Comparison of ENCODE assay signal across 32 cellular contexts in genomic region chr10:86391236-86391840, GRCh38. TPM values are rescaled to one million over a fixed set of nuclear protein-coding genes. Genes with fewer than 3 reads are reported as not detected.
DNase-seq lines count a peak whose midpoint lies in the region; ATAC-seq and TF ChIP-seq lines count a peak whose summit lies in the region.
"Had no signal": no experiment of that assay in that cellular context is flagged by ENCODE, and none has a peak within 500 bp of the region (broad histone marks: within the 10 kb centered on the region; RNA-seq: fewer than 3 reads in every experiment).

No MANE protein-coding gene starts in this region.

- no peak overlapping the region for H2AFZ ChIP-seq in SU-DHL-6 (ENCODE audit: low read depth, low read length, severe bottlenecking)

- H3F3A ChIP-seq in SU-DHL-6 (ENCODE audit: insufficient read depth) = peaks cover 48% of the 10 kb centered on the region

- CTCF ChIA-PET in CD4-positive, alpha-beta memory T cell (lab: Charles Lee; ENCODE audit: partially characterized antibody) = interaction anchor here (0.8 to 1.0 kb wide), 2 partner anchors 9 to 195 kb away, joined by 3 read pairs; no protein-coding TSS in a partner anchor

- peaks cover 4% of the 10 kb centered on the region for H3K36me3 Mint-ChIP-seq in IgD-negative memory B cell
- no peaks in the 10 kb centered on the region for H3K36me3 Mint-ChIP-seq in CD4-positive, alpha-beta memory T cell
- H3K36me3 Mint-ChIP-seq in activated T-cell treated with anti-CD3 and anti-CD28 coated beads, Interleukin-2, amount 50 U/mL, for 4 hours (ENCODE audit: insufficient read depth) = no peaks in the 10 kb centered on the region
- H3K36me3 Mint-ChIP-seq: activated naive CD8-positive, alpha-beta T cell; naive thymus-derived CD8-positive, alpha-beta T cell had no signal

- H3K4me1 Mint-ChIP-seq in IgD-negative memory B cell = peaks cover 17 to 22% (median 18%) of the 10 kb centered on the region in 3 donors
- peaks cover 5 to 15% (median 10%) of the 10 kb centered on the region in 4 donors for H3K4me1 Mint-ChIP-seq in CD4-positive, alpha-beta memory T cell
- peaks cover 10% of the 10 kb centered on the region for H3K4me1 Mint-ChIP-seq in activated T-cell treated with anti-CD3 and anti-CD28 coated beads, Interleukin-2, amount 50 U/mL, for 4 hours (ENCODE audit: low read depth)

- H3K4me2 ChIP-seq in SU-DHL-6 (ENCODE audit: low read depth, low read length, poor library complexity, severe bottlenecking) = peak overlapping the region; percentile 96
- H3K4me2 ChIP-seq: smooth muscle cell had no signal

- no peaks in the 10 kb centered on the region for H3K9me3 Mint-ChIP-seq in IgD-negative memory B cell
- no peaks in the 10 kb centered on the region for H3K9me3 Mint-ChIP-seq in CD4-positive, alpha-beta memory T cell
- H3K9me3 Mint-ChIP-seq in activated T-cell treated with anti-CD3 and anti-CD28 coated beads, Interleukin-2, amount 50 U/mL, for 4 hours = no peaks in the 10 kb centered on the region
- H3K9me3 Mint-ChIP-seq: activated CD4-positive, alpha-beta T cell treated with anti-CD3 and anti-CD28 coated beads, Interleukin-2, amount 10 ng/mL, durations not matched to agents 24 days and 14 days; activated T-helper 1 cell treated with anti-CD3 and anti-CD28 coated beads, Interleukin-12 subunit alpha, Interleukin-12 subunit beta, Interleukin-2, Interleukin-4 antibody, amounts not matched to agents 30 ng/mL and 10 ng/mL and 1 ng/mL, durations not matched to agents 14 hours and 24 hours and 36 hours; naive thymus-derived CD8-positive, alpha-beta T cell had no signal

- no peaks in the 10 kb centered on the region for H4K20me1 ChIP-seq in SU-DHL-6 (ENCODE audit: low read depth, low read length)

- ATAC-seq in GM19328 (IDR thresholded peaks at IDR 0.05; ENCODE audit: unreplicated experiment) = no peak
- ATAC-seq in activated T-cell treated with anti-CD3 and anti-CD28 coated beads, Interleukin-2, amount 50 U/mL, for 4 hours = no peak
- no peak for ATAC-seq in HG02571 (IDR thresholded peaks at IDR 0.05; ENCODE audit: unreplicated experiment)
- ATAC-seq: HCT116; naive thymus-derived CD8-positive, alpha-beta T cell had no signal

- H3K9ac ChIP-seq in SU-DHL-6 (ENCODE audit: low read length) = peak overlapping the region; percentile 85

- peak overlapping the region in 1 of 3 donors; percentile 46 for H3K27ac Mint-ChIP-seq in IgD-negative memory B cell
- no peak overlapping the region for H3K27ac Mint-ChIP-seq in CD4-positive, alpha-beta memory T cell
- H3K27ac Mint-ChIP-seq: activated CD4-positive, alpha-beta T cell treated with anti-CD3 and anti-CD28 coated beads, Interleukin-2, amount 10 ng/mL, durations not matched to agents 24 days and 14 days; activated naive CD8-positive, alpha-beta T cell; activated T-helper 1 cell treated with anti-CD3 and anti-CD28 coated beads, Interleukin-12 subunit alpha, Interleukin-12 subunit beta, Interleukin-2, Interleukin-4 antibody, amounts not matched to agents 30 ng/mL and 10 ng/mL and 1 ng/mL, durations not matched to agents 14 hours and 24 hours and 36 hours had no signal

- no peaks in the 10 kb centered on the region for H3K79me2 ChIP-seq in SU-DHL-6 (ENCODE audit: insufficient read depth, low read length)

- POLR2A ChIA-PET in CD4-positive, alpha-beta memory T cell (lab: Charles Lee; ENCODE audit: partially characterized antibody) = interaction anchor here (1.3 kb wide), 1 partner anchor 9 kb away, joined by 4 read pairs; no protein-coding TSS in a partner anchor

- H3K9me3 ChIP-seq in SU-DHL-6 (ENCODE audit: insufficient read depth, low read length) = no peaks in the 10 kb centered on the region
- H3K9me3 ChIP-seq in CD4-positive, alpha-beta memory T cell (ENCODE audit: control insufficient read depth in 1 of 2, low read length in 2 of 2) = no peaks in the 10 kb centered on the region
- H3K9me3 ChIP-seq: MG63, Peyer's patch, tibial artery had no signal

- H3K27me3 Mint-ChIP-seq in IgD-negative memory B cell = peaks cover 40% of the 10 kb centered on the region
- H3K27me3 Mint-ChIP-seq in CD4-positive, alpha-beta memory T cell = peaks cover 19 to 22% of the 10 kb centered on the region in 2 donors
- peaks cover 36% of the 10 kb centered on the region for H3K27me3 Mint-ChIP-seq in activated T-cell treated with anti-CD3 and anti-CD28 coated beads, Interleukin-2, amount 50 U/mL, for 4 hours (ENCODE audit: low read depth)

- TF ChIP-seq CTCF in SU-DHL-6 (IDR thresholded peaks at IDR 0.05; ENCODE audit: insufficient read depth, low read length, poor library complexity, severe bottlenecking) = no peak

- H3K4me3 Mint-ChIP-seq in IgD-negative memory B cell = peak overlapping the region in 3 of 4 donors; percentile 21 to 80 (median 77)
- H3K4me3 Mint-ChIP-seq in CD4-positive, alpha-beta memory T cell = peak overlapping the region in 1 of 8 donors; percentile 0
- no peak overlapping the region for H3K4me3 Mint-ChIP-seq in activated T-cell treated with anti-CD3 and anti-CD28 coated beads, Interleukin-2, amount 50 U/mL, for 4 hours
- H3K4me3 Mint-ChIP-seq: activated CD4-positive, alpha-beta T cell treated with anti-CD3 and anti-CD28 coated beads, Interleukin-2, amount 10 ng/mL, durations not matched to agents 24 days and 14 days; activated T-helper 1 cell treated with anti-CD3 and anti-CD28 coated beads, Interleukin-12 subunit alpha, Interleukin-12 subunit beta, Interleukin-2, Interleukin-4 antibody, amounts not matched to agents 30 ng/mL and 10 ng/mL and 1 ng/mL, durations not matched to agents 14 hours and 24 hours and 36 hours had no signal

- H3K4me1 ChIP-seq in CD4-positive, alpha-beta memory T cell (ENCODE audit: insufficient read depth, low read length) = peaks cover 10% of the 10 kb centered on the region

- H3K36me3 ChIP-seq in SU-DHL-6 (ENCODE audit: low read length) = no peaks in the 10 kb centered on the region
- H3K36me3 ChIP-seq in CD4-positive, alpha-beta memory T cell (ENCODE audit: insufficient read depth, low read length) = no peaks in the 10 kb centered on the region
- H3K36me3 ChIP-seq: cardiac muscle cell, MG63, Peyer's patch, tibial artery had no signal

- H3K9me2 ChIP-seq in SU-DHL-6 (replicated peaks; ENCODE audit: insufficient read depth, low read length) = no peaks in the 10 kb centered on the region

- intact Hi-C loops in CD4-positive, alpha-beta memory T cell (cut with micrococcal nuclease) = no loop called here

- H3K27me3 ChIP-seq in SU-DHL-6 (ENCODE audit: low read length) = no peaks in the 10 kb centered on the region
- H3K27me3 ChIP-seq in CD4-positive, alpha-beta memory T cell (ENCODE audit: insufficient read depth, low read length) = no peaks in the 10 kb centered on the region
- H3K27me3 ChIP-seq: MG63, Peyer's patch had no signal

- DNase-seq in activated effector memory CD4-positive, alpha-beta T cell treated with anti-CD3 and anti-CD28 coated beads, Interleukin-2, amount 50 U/mL, for 16 hours = peak; percentile 45
- no peak for DNase-seq in activated effector memory CD4-positive, alpha-beta T cell treated with Interleukin-2 at 50 U/mL for 16 hours
- no peak for DNase-seq in CD4-positive, alpha-beta memory T cell
- DNase-seq in activated T-cell treated with anti-CD3 and anti-CD28 coated beads, Interleukin-2, amount 50 U/mL, for 4 hours = no peak
- DNase-seq: activated CD4-positive, alpha-beta T cell treated with anti-CD3 and anti-CD28 coated beads, Interleukin-2, amount 10 ng/mL, durations not matched to agents 24 days and 14 days; anterior cingulate cortex; DND-41; effector memory CD4-positive, alpha-beta T cell; KBM-7; MG63; midbrain; naive thymus-derived CD8-positive, alpha-beta T cell; NCI-H1417; NCI-H446; NK-92 treated with Interleukin-12 subunit alpha and Interleukin-12 subunit beta, amount 100 ng/mL, for 24 hours; Peyer's patch; retina; SIG-M5; stimulated activated CD4-positive, alpha-beta T cell treated with anti-CD3 and anti-CD28 coated beads, Interleukin-2, amount 100 ng/mL, for 24 hours; SW 1271; T-helper 9 cell had no signal

- H3K4me3 ChIP-seq in SU-DHL-6 (ENCODE audit: insufficient read depth, low read length, poor library complexity, severe bottlenecking) = peak overlapping the region; percentile 52
- H3K4me3 ChIP-seq in CD4-positive, alpha-beta memory T cell (ENCODE audit: low read length in 2 of 2) = no peak overlapping the region
- H3K4me3 ChIP-seq: cardiac muscle cell, coronary artery, MG63, Peyer's patch, smooth muscle cell, tibial artery had no signal

- H3K27ac ChIP-seq in SU-DHL-6 (ENCODE audit: low read depth, low read length) = peak overlapping the region; percentile 97
- no peak overlapping the region for H3K27ac ChIP-seq in CD4-positive, alpha-beta memory T cell (ENCODE audit: low read depth, low read length)
- H3K27ac ChIP-seq: cardiac muscle cell, coronary artery, Peyer's patch, tibial artery had no signal

RNA-seq across cellular contexts. Expression of gene GRID1, which starts 24.7 kb away (rescaled TPM):
- not detected for polyA plus RNA-seq in IgD-negative memory B cell
- not detected for total RNA-seq in CD4-positive, alpha-beta memory T cell
- not detected for polyA plus RNA-seq in CD4-positive, alpha-beta memory T cell
- total RNA-seq in activated T-cell treated with anti-CD3 and anti-CD28 coated beads, Interleukin-2, amount 50 U/mL, for 4 hours = not detected
- total RNA-seq: activated CD4-positive, alpha-beta T cell treated with anti-CD3 and anti-CD28 coated beads, Interleukin-2, amount 10 ng/mL, durations not matched to agents 24 days and 14 days; activated T-helper 1 cell treated with anti-CD3 and anti-CD28 coated beads, Interleukin-12 subunit alpha, Interleukin-12 subunit beta, Interleukin-2, Interleukin-4 antibody, amounts not matched to agents 30 ng/mL and 10 ng/mL and 1 ng/mL, durations not matched to agents 14 hours and 24 hours and 36 hours; naive thymus-derived CD8-positive, alpha-beta T cell had no signal
- polyA plus RNA-seq: naive thymus-derived CD8-positive, alpha-beta T cell had no signal
